Comparison of ENCODE assay signal across 1 cellular context in the genomic region with DNA sequence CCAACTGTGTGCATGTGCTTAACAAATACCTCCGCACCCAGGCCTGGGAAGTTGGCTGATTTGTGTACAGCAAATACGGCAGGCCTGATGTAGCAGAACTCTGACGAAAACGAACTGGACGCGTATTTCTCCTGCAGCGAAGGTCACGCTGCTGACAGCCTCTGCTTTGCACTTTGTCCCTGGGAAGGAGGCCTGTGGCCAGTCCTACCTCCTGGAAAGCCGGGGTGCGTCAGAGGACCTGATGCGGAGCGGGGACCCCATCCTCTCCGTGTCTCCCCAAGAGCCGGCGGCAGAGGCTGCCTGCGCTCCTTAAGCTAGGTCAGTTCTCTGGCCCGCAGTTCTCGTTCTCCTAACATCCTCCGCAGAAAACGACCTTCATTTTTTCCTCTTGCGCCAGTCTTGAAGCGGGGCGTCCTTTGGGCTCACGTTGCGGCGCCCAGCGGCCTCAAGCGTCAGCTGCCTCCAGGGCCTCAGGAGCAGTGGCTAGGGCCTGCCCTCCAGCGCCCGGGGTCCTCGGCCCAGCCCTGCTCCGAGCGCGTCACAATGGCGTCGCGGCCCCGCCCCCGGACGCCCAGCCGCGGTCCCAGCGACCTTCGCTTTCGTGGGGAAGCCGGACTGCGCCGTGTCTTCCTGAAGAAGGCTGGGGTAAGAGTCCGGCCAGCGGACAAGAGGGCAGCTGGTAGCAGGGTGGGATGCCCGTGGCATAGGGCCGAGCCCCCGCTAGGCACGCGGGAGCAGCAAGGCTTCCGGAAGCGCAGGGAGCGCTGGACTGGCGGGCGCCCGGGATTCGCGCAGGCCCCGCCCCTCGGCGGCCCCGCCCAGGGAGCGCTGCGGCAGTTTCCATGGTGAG.
TF ChIP-seq lines count a peak whose summit lies in the region.

ZNF487 (plus strand) TSS at position 821 of the 850 bp plus-strand sequence. CDS start 38,703 bp downstream, outside the sequence.

TF ChIP-seq in HepG2, 621 proteins besides CTCF, POLR2A, EP300 and RAD21 (continued from another document and continues in another):
- TF ChIP-seq, protein P1, sequence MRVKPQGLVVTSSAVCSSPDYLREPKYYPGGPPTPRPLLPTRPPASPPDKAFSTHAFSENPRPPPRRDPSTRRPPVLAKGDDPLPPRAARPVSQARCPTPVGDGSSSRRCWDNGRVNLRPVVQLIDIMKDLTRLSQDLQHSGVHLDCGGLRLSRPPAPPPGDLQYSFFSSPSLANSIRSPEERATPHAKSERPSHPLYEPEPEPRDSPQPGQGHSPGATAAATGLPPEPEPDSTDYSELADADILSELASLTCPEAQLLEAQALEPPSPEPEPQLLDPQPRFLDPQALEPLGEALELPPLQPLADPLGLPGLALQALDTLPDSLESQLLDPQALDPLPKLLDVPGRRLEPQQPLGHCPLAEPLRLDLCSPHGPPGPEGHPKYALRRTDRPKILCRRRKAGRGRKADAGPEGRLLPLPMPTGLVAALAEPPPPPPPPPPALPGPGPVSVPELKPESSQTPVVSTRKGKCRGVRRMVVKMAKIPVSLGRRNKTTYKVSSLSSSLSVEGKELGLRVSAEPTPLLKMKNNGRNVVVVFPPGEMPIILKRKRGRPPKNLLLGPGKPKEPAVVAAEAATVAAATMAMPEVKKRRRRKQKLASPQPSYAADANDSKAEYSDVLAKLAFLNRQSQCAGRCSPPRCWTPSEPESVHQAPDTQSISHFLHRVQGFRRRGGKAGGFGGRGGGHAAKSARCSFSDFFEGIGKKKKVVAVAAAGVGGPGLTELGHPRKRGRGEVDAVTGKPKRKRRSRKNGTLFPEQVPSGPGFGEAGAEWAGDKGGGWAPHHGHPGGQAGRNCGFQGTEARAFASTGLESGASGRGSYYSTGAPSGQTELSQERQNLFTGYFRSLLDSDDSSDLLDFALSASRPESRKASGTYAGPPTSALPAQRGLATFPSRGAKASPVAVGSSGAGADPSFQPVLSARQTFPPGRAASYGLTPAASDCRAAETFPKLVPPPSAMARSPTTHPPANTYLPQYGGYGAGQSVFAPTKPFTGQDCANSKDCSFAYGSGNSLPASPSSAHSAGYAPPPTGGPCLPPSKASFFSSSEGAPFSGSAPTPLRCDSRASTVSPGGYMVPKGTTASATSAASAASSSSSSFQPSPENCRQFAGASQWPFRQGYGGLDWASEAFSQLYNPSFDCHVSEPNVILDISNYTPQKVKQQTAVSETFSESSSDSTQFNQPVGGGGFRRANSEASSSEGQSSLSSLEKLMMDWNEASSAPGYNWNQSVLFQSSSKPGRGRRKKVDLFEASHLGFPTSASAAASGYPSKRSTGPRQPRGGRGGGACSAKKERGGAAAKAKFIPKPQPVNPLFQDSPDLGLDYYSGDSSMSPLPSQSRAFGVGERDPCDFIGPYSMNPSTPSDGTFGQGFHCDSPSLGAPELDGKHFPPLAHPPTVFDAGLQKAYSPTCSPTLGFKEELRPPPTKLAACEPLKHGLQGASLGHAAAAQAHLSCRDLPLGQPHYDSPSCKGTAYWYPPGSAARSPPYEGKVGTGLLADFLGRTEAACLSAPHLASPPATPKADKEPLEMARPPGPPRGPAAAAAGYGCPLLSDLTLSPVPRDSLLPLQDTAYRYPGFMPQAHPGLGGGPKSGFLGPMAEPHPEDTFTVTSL (CRISPR knock-in tag; IDR thresholded peaks at IDR 0.05; ENCODE audit: borderline replicate concordance): peak; percentile 71; the same call in 1 of the 2 replicates
- TF ChIP-seq ISL2 (CRISPR knock-in tag; IDR thresholded peaks at IDR 0.05) (peak; percentile 57), SALL1 (CRISPR knock-in tag; IDR thresholded peaks at IDR 0.05) (peak; percentile 90), GATAD2A (CRISPR knock-in tag; IDR thresholded peaks at IDR 0.05) (peak; percentile 20; the same call in 1 of the 2 replicates), DDIT3 (CRISPR knock-in tag; IDR thresholded peaks at IDR 0.05) (no peak), TFDP2 (CRISPR knock-in tag; IDR thresholded peaks at IDR 0.05) (no peak; the same call in none of the 2 replicates), HOXA7 (CRISPR knock-in tag; IDR thresholded peaks at IDR 0.05) (no peak; the same call in 1 of the 2 replicates), NFKBIZ (CRISPR knock-in tag; IDR thresholded peaks at IDR 0.05) (peak; percentile 47; the same call in 1 of the 2 replicates), HNRNPK (IDR thresholded peaks at IDR 0.05; ENCODE audit: low read depth, low read length, poor library complexity, severe bottlenecking) (no peak), KLF13 (CRISPR knock-in tag; IDR thresholded peaks at IDR 0.05) (0 out of 2 replicates have a peak, but pooled peaks have one; percentile 77), ZNF800 (CRISPR knock-in tag; IDR thresholded peaks at IDR 0.05) (no peak), ZNF687 (CRISPR knock-in tag; IDR thresholded peaks at IDR 0.05) (peak; percentile 98), JUND (CRISPR knock-in tag; IDR thresholded peaks at IDR 0.05) (0 out of 2 replicates have a peak, but pooled peaks have one; percentile 9), ZFP90 (CRISPR knock-in tag; IDR thresholded peaks at IDR 0.05; ENCODE audit: borderline replicate concordance) (no peak)
- TF ChIP-seq, protein P2, sequence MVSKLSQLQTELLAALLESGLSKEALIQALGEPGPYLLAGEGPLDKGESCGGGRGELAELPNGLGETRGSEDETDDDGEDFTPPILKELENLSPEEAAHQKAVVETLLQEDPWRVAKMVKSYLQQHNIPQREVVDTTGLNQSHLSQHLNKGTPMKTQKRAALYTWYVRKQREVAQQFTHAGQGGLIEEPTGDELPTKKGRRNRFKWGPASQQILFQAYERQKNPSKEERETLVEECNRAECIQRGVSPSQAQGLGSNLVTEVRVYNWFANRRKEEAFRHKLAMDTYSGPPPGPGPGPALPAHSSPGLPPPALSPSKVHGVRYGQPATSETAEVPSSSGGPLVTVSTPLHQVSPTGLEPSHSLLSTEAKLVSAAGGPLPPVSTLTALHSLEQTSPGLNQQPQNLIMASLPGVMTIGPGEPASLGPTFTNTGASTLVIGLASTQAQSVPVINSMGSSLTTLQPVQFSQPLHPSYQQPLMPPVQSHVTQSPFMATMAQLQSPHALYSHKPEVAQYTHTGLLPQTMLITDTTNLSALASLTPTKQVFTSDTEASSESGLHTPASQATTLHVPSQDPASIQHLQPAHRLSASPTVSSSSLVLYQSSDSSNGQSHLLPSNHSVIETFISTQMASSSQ (IDR thresholded peaks at IDR 0.05; ENCODE audit: low read depth): no peak
- TF ChIP-seq, protein P2 (CRISPR knock-in tag; IDR thresholded peaks at IDR 0.05; ENCODE audit: borderline replicate concordance): peak; percentile 50; the same call in 1 of the 2 replicates
- TF ChIP-seq, protein P3, sequence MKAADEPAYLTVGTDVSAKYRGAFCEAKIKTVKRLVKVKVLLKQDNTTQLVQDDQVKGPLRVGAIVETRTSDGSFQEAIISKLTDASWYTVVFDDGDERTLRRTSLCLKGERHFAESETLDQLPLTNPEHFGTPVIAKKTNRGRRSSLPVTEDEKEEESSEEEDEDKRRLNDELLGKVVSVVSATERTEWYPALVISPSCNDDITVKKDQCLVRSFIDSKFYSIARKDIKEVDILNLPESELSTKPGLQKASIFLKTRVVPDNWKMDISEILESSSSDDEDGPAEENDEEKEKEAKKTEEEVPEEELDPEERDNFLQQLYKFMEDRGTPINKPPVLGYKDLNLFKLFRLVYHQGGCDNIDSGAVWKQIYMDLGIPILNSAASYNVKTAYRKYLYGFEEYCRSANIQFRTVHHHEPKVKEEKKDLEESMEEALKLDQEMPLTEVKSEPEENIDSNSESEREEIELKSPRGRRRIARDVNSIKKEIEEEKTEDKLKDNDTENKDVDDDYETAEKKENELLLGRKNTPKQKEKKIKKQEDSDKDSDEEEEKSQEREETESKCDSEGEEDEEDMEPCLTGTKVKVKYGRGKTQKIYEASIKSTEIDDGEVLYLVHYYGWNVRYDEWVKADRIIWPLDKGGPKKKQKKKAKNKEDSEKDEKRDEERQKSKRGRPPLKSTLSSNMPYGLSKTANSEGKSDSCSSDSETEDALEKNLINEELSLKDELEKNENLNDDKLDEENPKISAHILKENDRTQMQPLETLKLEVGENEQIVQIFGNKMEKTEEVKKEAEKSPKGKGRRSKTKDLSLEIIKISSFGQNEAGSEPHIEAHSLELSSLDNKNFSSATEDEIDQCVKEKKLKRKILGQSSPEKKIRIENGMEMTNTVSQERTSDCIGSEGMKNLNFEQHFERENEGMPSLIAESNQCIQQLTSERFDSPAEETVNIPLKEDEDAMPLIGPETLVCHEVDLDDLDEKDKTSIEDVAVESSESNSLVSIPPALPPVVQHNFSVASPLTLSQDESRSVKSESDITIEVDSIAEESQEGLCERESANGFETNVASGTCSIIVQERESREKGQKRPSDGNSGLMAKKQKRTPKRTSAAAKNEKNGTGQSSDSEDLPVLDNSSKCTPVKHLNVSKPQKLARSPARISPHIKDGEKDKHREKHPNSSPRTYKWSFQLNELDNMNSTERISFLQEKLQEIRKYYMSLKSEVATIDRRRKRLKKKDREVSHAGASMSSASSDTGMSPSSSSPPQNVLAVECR (CRISPR knock-in tag; IDR thresholded peaks at IDR 0.05; ENCODE audit: borderline replicate concordance): peak; percentile 97; the same call in 1 of the 2 replicates
